25 cellular contexts compared by ENCODE assay signal in the genomic region with DNA sequence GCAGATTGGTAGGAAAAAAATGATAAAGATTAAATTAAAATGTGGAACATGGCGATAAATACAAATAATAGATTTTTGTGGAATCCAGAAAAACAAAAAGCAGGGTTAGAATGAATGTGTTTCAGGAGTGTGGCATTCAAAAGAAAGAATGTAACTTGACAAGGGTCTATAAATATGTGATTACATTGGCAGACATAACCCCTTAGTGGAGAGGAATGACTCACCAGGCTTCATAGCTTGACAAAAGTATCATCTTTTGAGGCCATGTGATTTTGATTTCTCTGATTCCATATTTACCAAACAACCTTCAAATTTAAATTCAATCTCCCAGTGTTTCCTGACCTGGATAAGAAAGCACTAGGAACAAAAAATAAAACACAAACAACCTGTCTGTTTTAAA. TPM values are rescaled to one million over a fixed set of nuclear protein-coding genes. Genes with fewer than 3 reads are reported as not detected.
A peak's percentile ranks its signal among the peaks of the same experiment; 100 is the strongest.
DNase-seq lines count a peak whose midpoint lies in the region; ATAC-seq and TF ChIP-seq lines count a peak whose summit lies in the region.
"Had no signal": no experiment of that assay in that cellular context is flagged by ENCODE, and none has a peak within 500 bp of the region (broad histone marks: within the 10 kb centered on the region; RNA-seq: fewer than 3 reads in every experiment).

No MANE protein-coding gene starts in this region.

- DNase-seq in A673 (ENCODE audit: low spot score) (peak; percentile 18), DMS53 (lab: John Stamatoyannopoulos, UW) (peak; percentile 75), NCI-H2029 treated with DMSO at 0.1 percent for 48 hours (lab: John Stamatoyannopoulos, UW) (peak; percentile 52), fibroblast of gingiva (ENCODE audit: low read depth) (peak; percentile 73), smooth muscle cell (lab: John Stamatoyannopoulos, UW; ENCODE audit: unreplicated experiment) (no peak), NCI-H1694 (lab: John Stamatoyannopoulos, UW) (no peak), GM10266 (ENCODE audit: extremely low spot score) (no peak)
- DNase-seq: activated CD8-positive, alpha-beta T cell treated with anti-CD3 and anti-CD28 coated beads, Interleukin-2, amount 10 ng/mL, durations not matched to agents 7 days and 5 days; activated naive CD4-positive, alpha-beta T cell treated with Interleukin-2 at 50 U/mL for 16 hours; activated T-cell treated with anti-CD3 and anti-CD28 coated beads, Interleukin-2, amount 50 U/mL, for 24 hours; amygdala; DND-41; heart left ventricle; left ventricle myocardium inferior; midbrain; NCI-H1417 treated with DMSO at 0.1 percent for 48 hours had no signal

- H3K4me1 ChIP-seq in A673 (ENCODE audit: insufficient read depth, low read length, poor library complexity, severe bottlenecking) (no peaks in the 10 kb centered on the region), smooth muscle cell (ENCODE audit: low read depth) (no peaks in the 10 kb centered on the region)
- H3K4me1 ChIP-seq: heart left ventricle, left ventricle myocardium inferior had no signal

- H3K27ac ChIP-seq in A673 (ENCODE audit: low read depth, low read length, poor library complexity, severe bottlenecking) (no peak overlapping the region), smooth muscle cell (ENCODE audit: low read depth) (no peak overlapping the region)
- H3K27ac ChIP-seq: heart left ventricle, left ventricle myocardium inferior, RWPE1, thoracic aorta had no signal

- no peaks in the 10 kb centered on the region for H3F3A ChIP-seq in smooth muscle cell (ENCODE audit: low read depth)

- BruUV-seq in A673 (replicated peaks; lab: Mats Ljungman, UMichigan), result no TSS peak

- no peaks in the 10 kb centered on the region for H3K79me2 ChIP-seq in smooth muscle cell (ENCODE audit: low read depth)

- CTCF ChIA-PET in A673 (lab: Charles Lee), result no interaction called here

- no peak overlapping the region for H3K9ac ChIP-seq in smooth muscle cell (ENCODE audit: low read depth)

- intact Hi-C loops in A673 (cut with micrococcal nuclease; ENCODE audit: unreplicated experiment), result no loop called here

- no peak for ATAC-seq in HG02973 (IDR thresholded peaks at IDR 0.05; ENCODE audit: unreplicated experiment)
- ATAC-seq: activated CD8-positive, alpha-beta T cell treated with anti-CD3 and anti-CD28 coated beads, Interleukin-2, amount 10 ng/mL, durations not matched to agents 7 days and 5 days; HCT116; heart left ventricle; sciatic nerve; SK-N-SH treated with all-trans-retinoic acid at 6 μM for 48 hours; stimulated activated effector memory CD8-positive, alpha-beta T cell treated with anti-CD3 and anti-CD28 coated beads, Interleukin-12 subunit alpha, Interleukin-12 subunit beta, amount 100 ng/mL, for 72 hours had no signal

- H2AFZ ChIP-seq in smooth muscle cell (ENCODE audit: low read depth), result no peak overlapping the region

- TF ChIP-seq CTCF in A673 (conservative IDR thresholded peaks at IDR 0.05; ENCODE audit: low read depth, low read length) (no peak), smooth muscle cell (IDR thresholded peaks at IDR 0.05; ENCODE audit: borderline replicate concordance, insufficient read depth, poor library complexity, severe bottlenecking) (no peak), GM10266 (IDR thresholded peaks at IDR 0.05; ENCODE audit: control insufficient read depth, insufficient read depth, low read depth, missing control alignments) (no peak)

- H4K20me1 ChIP-seq in smooth muscle cell (ENCODE audit: low read depth), result no peaks in the 10 kb centered on the region

- WGBS in smooth muscle cell (ENCODE audit: low lambda C conversion rate), result 94% methylated on average over 1 of the region's 1 CpG

- POLR2A ChIA-PET in A673 (lab: Charles Lee; ENCODE audit: low non-redundant PET), result no interaction called here

- no peak overlapping the region for H3K4me2 ChIP-seq in smooth muscle cell

- no peaks in the 10 kb centered on the region for H3K36me3 ChIP-seq in A673 (ENCODE audit: insufficient read depth, low read length, poor library complexity, severe bottlenecking)
- H3K36me3 ChIP-seq in smooth muscle cell (ENCODE audit: low read depth), result no peaks in the 10 kb centered on the region
- H3K36me3 ChIP-seq: heart left ventricle, left ventricle myocardium inferior, thoracic aorta had no signal

- H3K4me3 ChIP-seq in A673 (ENCODE audit: low read depth, low read length, poor library complexity, severe bottlenecking) (no peak overlapping the region), smooth muscle cell (no peak overlapping the region)
- H3K4me3 ChIP-seq: heart left ventricle, left ventricle myocardium inferior, thoracic aorta had no signal

- peaks cover 13% of the 10 kb centered on the region for H3K27me3 ChIP-seq in A673 (replicated peaks; ENCODE audit: insufficient read depth, low read depth, low read length, poor library complexity)
- no peaks in the 10 kb centered on the region for H3K27me3 ChIP-seq in smooth muscle cell (ENCODE audit: low read depth)
- H3K27me3 ChIP-seq: heart left ventricle had no signal

- H3K9me3 ChIP-seq in A673 (ENCODE audit: low read depth, low read length, poor library complexity, severe bottlenecking), result no peaks in the 10 kb centered on the region
- H3K9me3 ChIP-seq in smooth muscle cell (replicated peaks; ENCODE audit: low read depth), result no peaks in the 10 kb centered on the region
- H3K9me3 ChIP-seq: thoracic aorta had no signal

RNA-seq across cellular contexts. Expression of a gene that starts 24.4 kb away (rescaled TPM):
- total RNA-seq in A673 (2021), result 28.5 and 30.0 TPM in 2 replicates
- 30.4 and 31.4 TPM in 2 replicates for total RNA-seq in smooth muscle cell
- 21.7 and 59.2 TPM in 2 replicates for polyA plus RNA-seq in smooth muscle cell
- total RNA-seq: activated CD8-positive, alpha-beta T cell treated with anti-CD3 and anti-CD28 coated beads, Interleukin-2, amount 10 ng/mL, durations not matched to agents 7 days and 5 days had no signal

RNA-seq across cellular contexts. Expression of a gene that starts 45.5 kb away (rescaled TPM):
- total RNA-seq in A673 (2021), result not detected in 2 replicates
- not detected in 2 replicates for total RNA-seq in smooth muscle cell
- not detected in 2 replicates for polyA plus RNA-seq in smooth muscle cell
- total RNA-seq: activated CD8-positive, alpha-beta T cell treated with anti-CD3 and anti-CD28 coated beads, Interleukin-2, amount 10 ng/mL, durations not matched to agents 7 days and 5 days; fibroblast of lung; heart left ventricle; left ventricle myocardium inferior; sciatic nerve; thoracic aorta had no signal
- polyA plus RNA-seq: fibroblast of lung, heart left ventricle, neural cell had no signal

Comparison
In these comparisons a context has a peak if more than half of its experiments do, and no peak if none do; other contexts are left out.
1. DNase-seq: peak in A673 (single experiment), DMS53 (single experiment), NCI-H2029 treated with DMSO at 0.1 percent for 48 hours (single experiment) and fibroblast of gingiva (single experiment); none in smooth muscle cell (single experiment), NCI-H1694 (single experiment) and GM10266 (single experiment).